9 cellular contexts compared by ENCODE assay signal in the genomic region with DNA sequence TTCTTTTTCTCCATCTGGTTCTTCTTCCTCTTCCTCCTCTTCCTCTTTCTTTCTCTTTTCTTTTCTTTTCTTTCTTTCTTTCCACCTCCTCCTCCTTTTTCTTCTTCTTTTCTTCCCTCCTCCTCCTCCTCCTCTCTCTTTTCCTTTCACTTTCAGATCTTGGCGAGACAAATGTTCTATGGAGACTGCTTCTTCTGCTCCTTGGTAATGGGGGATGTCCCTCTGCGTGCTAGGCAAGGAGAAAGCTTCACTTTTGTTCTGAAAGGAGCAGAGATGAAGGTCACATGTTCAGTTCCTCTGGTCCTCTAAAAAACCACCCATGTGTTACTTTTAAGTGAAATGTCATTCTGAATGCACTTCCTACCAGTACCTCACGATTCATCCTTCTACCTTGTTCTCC. TPM values are rescaled to one million over a fixed set of nuclear protein-coding genes. Genes with fewer than 3 reads are reported as not detected.
DNase-seq lines count a peak whose midpoint lies in the region; ATAC-seq, FAIRE-seq and TF ChIP-seq lines count a peak whose summit lies in the region.
"Had no signal": no experiment of that assay in that cellular context is flagged by ENCODE, and none has a peak within 500 bp of the region (broad histone marks: within the 10 kb centered on the region; RNA-seq: fewer than 3 reads in every experiment).

No MANE protein-coding gene starts in this region.

- RAD21 ChIA-PET in GM12878 (lab: Charles Lee; ENCODE audit: unreplicated experiment), result interaction anchor here (1.0 kb wide), 2 partner anchors 31 to 38 kb away, joined by 3 read pairs; no protein-coding TSS in a partner anchor

- H3K4me1 Mint-ChIP-seq in CD8-positive, alpha-beta T cell (ENCODE audit: low read depth), result peaks cover 47% of the 10 kb centered on the region

- ATAC-seq in CD8-positive, alpha-beta T cell, result no peak
- ATAC-seq in GM19395 (IDR thresholded peaks at IDR 0.05; ENCODE audit: unreplicated experiment) (peak; percentile 28), HG03442 (IDR thresholded peaks at IDR 0.05; ENCODE audit: unreplicated experiment) (peak; percentile 48), GM12878 (peak; percentile 4; the same call in 2 of the 3 replicates), right lobe of liver (no peak)

- no peaks in the 10 kb centered on the region for H3K9me3 Mint-ChIP-seq in CD8-positive, alpha-beta T cell

- peaks cover 5% of the 10 kb centered on the region for H3K36me3 Mint-ChIP-seq in CD8-positive, alpha-beta T cell

- 0% methylated on average over 3 of the region's 3 CpGs for WGBS in GM12878 (ENCODE audit: insufficient coverage, insufficient replicate concordance, low lambda C conversion rate, missing lambda C conversion rate)
- WGBS in right lobe of liver (ENCODE audit: insufficient coverage, low coverage, low lambda C conversion rate, missing lambda C conversion rate), result 41% methylated on average over 3 of the region's 3 CpGs
- WGBS in ovary, 3 donors, result 66 to 73% (median 71%) methylated on average over 3 of the region's 3 CpGs

- peaks cover 4% of the 10 kb centered on the region for H3K79me2 ChIP-seq in GM12878 (ENCODE audit: control insufficient read depth, insufficient read depth, low read length)

- no peaks in the 10 kb centered on the region for H3K9me3 ChIP-seq in CD8-positive, alpha-beta T cell (ENCODE audit: low read length)
- no peaks in the 10 kb centered on the region for H3K9me3 ChIP-seq in GM12878 (replicated peaks; ENCODE audit: control insufficient read depth, insufficient read depth, low read length)
- H3K9me3 ChIP-seq in right lobe of liver, result no peaks in the 10 kb centered on the region
- H3K9me3 ChIP-seq in ovary, result no peaks in the 10 kb centered on the region
- H3K9me3 ChIP-seq: Caco-2 had no signal

- intact Hi-C loops in CD8-positive, alpha-beta T cell (cut with DNase I, micrococcal nuclease), result loop anchor here in 1 of 2 experiments (5.0 kb wide), 4 partner anchors 40 to 1265 kb away; no protein-coding TSS in a partner anchor
- intact Hi-C loops in GM12878 (cut with micrococcal nuclease; ENCODE audit: unreplicated experiment) (no loop called here), right lobe of liver (cut with DNase I) (no loop called here), ovary (cut with DNase I) (no loop called here)

- no peaks in the 10 kb centered on the region for H4K20me1 ChIP-seq in GM12878 (ENCODE audit: control insufficient read depth, insufficient read depth)

- BruUV-seq in GM12878 (replicated peaks; lab: Mats Ljungman, UMichigan), result no TSS peak

- no peak overlapping the region for H3K4me3 ChIP-seq in CD8-positive, alpha-beta T cell (ENCODE audit: low read depth, low read length)
- H3K4me3 ChIP-seq in GM12878 (peak overlapping the region; percentile 17; the same call in 1 of the 2 replicates), right lobe of liver (no peak overlapping the region), ovary (no peak overlapping the region)

- peak overlapping the region; percentile 85 for H3K4me2 ChIP-seq in GM12878 (ENCODE audit: control insufficient read depth, insufficient read depth)

- peak overlapping the region; percentile 30 for H2AFZ ChIP-seq in GM12878 (ENCODE audit: control insufficient read depth, low read depth, low read length)

- no peaks in the 10 kb centered on the region for H3K27me3 ChIP-seq in CD8-positive, alpha-beta T cell (ENCODE audit: insufficient read depth, low read length)
- H3K27me3 ChIP-seq in GM12878 (replicated peaks in 1 of 2; ENCODE audit: control insufficient read depth in 2 of 2, insufficient read depth in 2 of 2, low read length in 1 of 2) (no peaks in the 10 kb centered on the region), right lobe of liver (no peaks in the 10 kb centered on the region), ovary (no peaks in the 10 kb centered on the region)

- H3K27me3 Mint-ChIP-seq in CD8-positive, alpha-beta T cell (ENCODE audit: low read depth), result no peaks in the 10 kb centered on the region

- TF ChIP-seq RAD21 in GM12878 (IDR thresholded peaks at IDR 0.05; ENCODE audit: insufficient read depth, low read depth, low read length), result no peak

- H3K4me1 ChIP-seq in CD8-positive, alpha-beta T cell (ENCODE audit: insufficient read depth, low read length), result peaks cover 40% of the 10 kb centered on the region
- H3K4me1 ChIP-seq in GM12878 (ENCODE audit: control insufficient read depth, insufficient read depth, low read length) (peaks cover 35% of the 10 kb centered on the region), right lobe of liver (peaks cover 0 to 15% (median 4%) of the 10 kb centered on the region in 4 donors), ovary (ENCODE audit: insufficient read depth) (peaks cover 4% of the 10 kb centered on the region)
- H3K4me1 ChIP-seq: Caco-2 had no signal

- CTCF ChIA-PET in CD8-positive, alpha-beta T cell (lab: Charles Lee), result interaction anchor here (1.1 kb wide), 1 partner anchor 42 kb away, joined by 3 read pairs; no protein-coding TSS in a partner anchor
- CTCF ChIA-PET in GM12878 (lab: Yijun Ruan, JAX), result interaction anchor here (0.7 to 4.5 kb wide), 5 partner anchors 28 to 1058 kb away, joined by 3 to 25 read pairs (median 3); partner anchors contain the start of gene NBDY

- in situ Hi-C loops in GM12878 (cut with MboI), result no loop called here

- H3K27ac ChIP-seq in CD8-positive, alpha-beta T cell (ENCODE audit: low read depth, low read length), result no peak overlapping the region
- H3K27ac ChIP-seq in GM12878 (ENCODE audit: control insufficient read depth, insufficient read depth) (peak overlapping the region; percentile 90), right lobe of liver (no peak overlapping the region), ovary (no peak overlapping the region)

- POLR2A ChIA-PET in CD8-positive, alpha-beta T cell (lab: Charles Lee), result no interaction called here
- POLR2A ChIA-PET in GM12878 (lab: Charles Lee), result no interaction called here

- DNase-seq in CD8-positive, alpha-beta T cell, result no peak
- DNase-seq in GM12878 (ENCODE audit: low read depth, low spot score), result no peak
- DNase-seq in EL, result no peak
- DNase-seq in right lobe of liver, result no peak
- no peak for DNase-seq in NCI-H1930 (lab: John Stamatoyannopoulos, UW)
- DNase-seq in ovary, result no peak
- DNase-seq: Caco-2 had no signal

- TF ChIP-seq POLR2A in GM12878 (IDR thresholded peaks at IDR 0.05; ENCODE audit: low read depth, low read length), result no peak
- TF ChIP-seq POLR2A in right lobe of liver (IDR thresholded peaks at IDR 0.05), result no peak
- TF ChIP-seq POLR2A in ovary (IDR thresholded peaks at IDR 0.05), result no peak

- peak overlapping the region; percentile 96 for H3K27ac Mint-ChIP-seq in CD8-positive, alpha-beta T cell

- no peak overlapping the region for H3K9ac ChIP-seq in GM12878 (ENCODE audit: control insufficient read depth, insufficient read depth, low read length)

- no peaks in the 10 kb centered on the region for H3K36me3 ChIP-seq in CD8-positive, alpha-beta T cell (ENCODE audit: insufficient read depth, low read length)
- no peaks in the 10 kb centered on the region; a peak in 1 of 4 replicates for H3K36me3 ChIP-seq in GM12878 (ENCODE audit: control insufficient read depth in 2 of 2, insufficient read depth in 2 of 2, low read length in 1 of 2)
- H3K36me3 ChIP-seq in right lobe of liver, result no peaks in the 10 kb centered on the region
- no peaks in the 10 kb centered on the region for H3K36me3 ChIP-seq in ovary

- SMC1A ChIA-PET in GM12878 (lab: Charles Lee; ENCODE audit: uncharacterized antibody, unreplicated experiment), result no interaction called here

- FAIRE-seq in GM12878 (lab: Jason Lieb, UNC), result no peak

- no peak for TF ChIP-seq CTCF in CD8-positive, alpha-beta T cell (IDR thresholded peaks at IDR 0.05)
- no peak for TF ChIP-seq CTCF in GM12878 (IDR thresholded peaks at IDR 0.05 in 2 of 3, conservative IDR thresholded peaks at IDR 0.05 in 1 of 3; ENCODE audit: control insufficient read depth in 2 of 3, extremely low read depth in 1 of 3, insufficient read depth in 1 of 3, low read depth in 3 of 3, low read length in 3 of 3)
- TF ChIP-seq CTCF in right lobe of liver (IDR thresholded peaks at IDR 0.05), result no peak
- no peak for TF ChIP-seq CTCF in ovary (IDR thresholded peaks at IDR 0.05)

- TF ChIP-seq EP300 in GM12878 (IDR thresholded peaks at IDR 0.05; ENCODE audit: borderline replicate concordance in 1 of 2, control insufficient read depth in 1 of 2, low read depth in 2 of 2, low read length in 2 of 2) (peak in 1 of 2 experiments; percentile 53; a peak in 1 of 4 replicates), ovary (IDR thresholded peaks at IDR 0.05) (no peak)

- H3K4me3 Mint-ChIP-seq in CD8-positive, alpha-beta T cell, result peak overlapping the region; percentile 65

TF ChIP-seq in GM12878, 131 proteins besides CTCF, POLR2A, EP300 and RAD21 (continues in another document):
- TF ChIP-seq ATF7 (IDR thresholded peaks at IDR 0.05; ENCODE audit: low read depth), result peak; percentile 52

RNA-seq across cellular contexts. Expression of gene NBDY, which starts 33.2 kb away (rescaled TPM):
- 10 to 100 TPM; 20.6 to 22.5 TPM for total RNA-seq in CD8-positive, alpha-beta T cell
- total RNA-seq in GM12878 (2013; cell fraction: nucleolus; rRNA removed), result 11.0 and 16.2 TPM in 2 replicates
- total RNA-seq in GM12878 (2014; rRNA removed), result 7.8 and 10.8 TPM in 2 replicates
- total RNA-seq in GM12878 (2014; rRNA removed; fragmentation: Illumina TruSeq; extraction: Trizol), result 10.9 and 12.8 TPM in 2 replicates
- 40.7 and 41.9 TPM in 2 replicates for total RNA-seq in GM12878 (2021)
- polyA plus RNA-seq in GM12878 (2011; ENCODE audit: low read depth), result 24.2 TPM
- polyA plus RNA-seq in GM12878 (2011; rRNA removed), result 32.1 and 33.6 TPM in 2 replicates
- 42.9 and 44.8 TPM in 2 replicates for polyA plus RNA-seq in GM12878 (2011; cell fraction: cytosol; rRNA removed)
- 26.5 and 27.1 TPM in 2 replicates for polyA plus RNA-seq in GM12878 (2011; cell fraction: nucleus; rRNA removed)
- polyA plus RNA-seq in GM12878 (2012), result 33.3 and 41.9 TPM in 2 replicates
- polyA plus RNA-seq in GM12878 (2014; fragmentation: Illumina TruSeq; extraction: Trizol), result 56.4 and 82.3 TPM in 2 replicates
- polyA plus RNA-seq in GM12878 (2014; fragmentation: Nextera tagmentation; extraction: Ambion mirVana), result 100 to 1,000 TPM; 113 to 115 TPM
- 29.0 and 37.3 TPM in 2 replicates for polyA plus RNA-seq in GM12878 (2014; rRNA removed)
- polyA plus RNA-seq in GM12878 (2016; fragmentation: Nextera tagmentation; extraction: Ambion mirVana), result 100 to 1,000 TPM; 108 to 122 TPM
- 12.5 and 14.9 TPM in 2 replicates for polyA minus RNA-seq in GM12878 (2011; rRNA and poly(A)+ RNA removed)
- polyA minus RNA-seq in GM12878 (2011; cell fraction: cytosol; rRNA and poly(A)+ RNA removed), result 13.2 and 19.8 TPM in 2 replicates
- polyA minus RNA-seq in GM12878 (2011; cell fraction: nucleus; rRNA and poly(A)+ RNA removed), result 17.5 and 20.1 TPM in 2 replicates
- total RNA-seq in right lobe of liver, result 1 to 10 TPM; 2.8 to 10.0 (median 5.4) TPM
- 10 to 100 TPM; 11.9 to 45.7 (median 35.1) TPM for total RNA-seq in ovary
- polyA plus RNA-seq in ovary, result 10 to 100 TPM; 27.8 to 60.9 TPM

Comparison
In these comparisons a context has a peak if more than half of its experiments do, and no peak if none do; other contexts are left out.
1. ATAC-seq: peak in GM19395 (single experiment), HG03442 (single experiment) and GM12878 (single experiment); none in CD8-positive, alpha-beta T cell (single experiment) and right lobe of liver (0 of 4).